In genomic region chr4:689498-690122, GRCh38 we compare ENCODE assay signal across 12 cellular contexts. TPM values are rescaled to one million over a fixed set of nuclear protein-coding genes. Genes with fewer than 3 reads are reported as not detected.
DNase-seq lines count a peak whose midpoint lies in the region; ATAC-seq and TF ChIP-seq lines count a peak whose summit lies in the region.
"Had no signal": no experiment of that assay in that cellular context is flagged by ENCODE, and none has a peak within 500 bp of the region (broad histone marks: within the 10 kb centered on the region; RNA-seq: fewer than 3 reads in every experiment).

No MANE protein-coding gene starts in this region.

- intact Hi-C loops in right cardiac atrium (cut with DNase I), result no loop called here

- no peak overlapping the region for H3K27ac Mint-ChIP-seq in WTC11
- peak overlapping the region; percentile 33 for H3K27ac Mint-ChIP-seq in progenitor cell of endocrine pancreas
- H3K27ac Mint-ChIP-seq: T-helper 1 cell treated with Interleukin-12 subunit alpha and Interleukin-12 subunit beta and Interleukin-4 antibody, amounts not matched to agents 30 μg/mL and 1 μg/mL, for 36 hours had no signal

- H3K27ac ChIP-seq in right cardiac atrium (ENCODE audit: low read length), result peak overlapping the region; percentile 54
- no peak overlapping the region for H3K27ac ChIP-seq in effector memory CD4-positive, alpha-beta T cell (ENCODE audit: insufficient read depth, low read length, poor library complexity, severe bottlenecking)
- H3K27ac ChIP-seq: KMS-11 had no signal

- TF ChIP-seq CTCF in AG10803 (conservative IDR thresholded peaks at IDR 0.05; ENCODE audit: low read length), result 0 out of 2 replicates have a peak, but pooled peaks have one; percentile 11
- TF ChIP-seq CTCF in WTC11 (IDR thresholded peaks at IDR 0.05), result no peak
- TF ChIP-seq CTCF in progenitor cell of endocrine pancreas (IDR thresholded peaks at IDR 0.05; ENCODE audit: unreplicated experiment), result peak; percentile 17

- H3K4me1 Mint-ChIP-seq in WTC11, result peaks cover 30% of the 10 kb centered on the region
- peaks cover 2% of the 10 kb centered on the region for H3K4me1 Mint-ChIP-seq in progenitor cell of endocrine pancreas (ENCODE audit: low read depth)

- H3K9me3 Mint-ChIP-seq in WTC11 (peaks cover 4% of the 10 kb centered on the region), progenitor cell of endocrine pancreas (ENCODE audit: low read depth) (peaks cover 2% of the 10 kb centered on the region)
- H3K9me3 Mint-ChIP-seq: T-helper 1 cell treated with Interleukin-12 subunit alpha and Interleukin-12 subunit beta and Interleukin-4 antibody, amounts not matched to agents 30 μg/mL and 1 μg/mL, for 36 hours had no signal

- 78% methylated on average over 11 of the region's 11 CpGs for WGBS in right cardiac atrium

- H3K27me3 Mint-ChIP-seq in WTC11 (ENCODE audit: low read depth) (peaks cover 5% of the 10 kb centered on the region), progenitor cell of endocrine pancreas (no peaks in the 10 kb centered on the region)

- H3K27me3 ChIP-seq in right cardiac atrium (ENCODE audit: control insufficient read depth, insufficient read depth), result no peaks in the 10 kb centered on the region
- no peaks in the 10 kb centered on the region for H3K27me3 ChIP-seq in effector memory CD4-positive, alpha-beta T cell (replicated peaks; ENCODE audit: control insufficient read depth, insufficient read depth, low read length, poor library complexity, severe bottlenecking)
- H3K27me3 ChIP-seq: BE2C had no signal

- CTCF ChIA-PET in WTC11 (lab: Charles Lee), result interaction anchor here (0.6 kb wide), 1 partner anchor 320 kb away, joined by 3 read pairs; no protein-coding TSS in a partner anchor

- H3K4me3 ChIP-seq in AG10803 (ENCODE audit: low read length) (peak overlapping the region; percentile 52), right cardiac atrium (ENCODE audit: low read length) (peak overlapping the region; percentile 47)
- H3K4me3 ChIP-seq in effector memory CD4-positive, alpha-beta T cell (ENCODE audit: insufficient read depth, low read depth, low read length, poor library complexity, severe bottlenecking), result no peak overlapping the region

- no peaks in the 10 kb centered on the region for H3K9me3 ChIP-seq in right cardiac atrium (ENCODE audit: control insufficient read depth, low read length)
- H3K9me3 ChIP-seq in effector memory CD4-positive, alpha-beta T cell (ENCODE audit: control insufficient read depth, low read length), result no peaks in the 10 kb centered on the region
- H3K9me3 ChIP-seq: BE2C had no signal

- no peaks in the 10 kb centered on the region for H3K36me3 ChIP-seq in effector memory CD4-positive, alpha-beta T cell (ENCODE audit: control insufficient read depth, insufficient read depth, low read length)
- H3K36me3 ChIP-seq: BE2C had no signal

- DNase-seq in AG10803 (ENCODE audit: low read depth) (no peak), WTC11 (ENCODE audit: low spot score) (no peak), right cardiac atrium (no peak), progenitor cell of endocrine pancreas (ENCODE audit: low spot score, unreplicated experiment) (no peak), NCI-H1694 (lab: John Stamatoyannopoulos, UW) (no peak), NCI-H2171 (lab: John Stamatoyannopoulos, UW) (no peak)
- no peak for DNase-seq in stimulated activated CD4-positive, alpha-beta T cell treated with anti-CD3 and anti-CD28 coated beads, Interleukin-2, amount 100 ng/mL, for 24 hours
- no peak for DNase-seq in effector memory CD4-positive, alpha-beta T cell
- DNase-seq: BE2C, NCI-H526 had no signal

- ATAC-seq in WTC11, result peak; percentile 17
- no peak for ATAC-seq in right cardiac atrium

- H3K4me3 Mint-ChIP-seq in WTC11 (peak overlapping the region; percentile 56), progenitor cell of endocrine pancreas (ENCODE audit: low read depth) (peak overlapping the region; percentile 40)
- H3K4me3 Mint-ChIP-seq: T-helper 1 cell treated with Interleukin-12 subunit alpha and Interleukin-12 subunit beta and Interleukin-4 antibody, amounts not matched to agents 30 μg/mL and 1 μg/mL, for 36 hours had no signal

- POLR2A ChIA-PET in WTC11 (lab: Charles Lee), result no interaction called here

- H3K4me1 ChIP-seq in right cardiac atrium (ENCODE audit: control insufficient read depth, insufficient read depth, low read length), result peaks cover 9% of the 10 kb centered on the region
- no peaks in the 10 kb centered on the region for H3K4me1 ChIP-seq in effector memory CD4-positive, alpha-beta T cell (ENCODE audit: control insufficient read depth, insufficient read depth, low read length, poor library complexity, severe bottlenecking)
- H3K4me1 ChIP-seq: BE2C had no signal

- H3K36me3 Mint-ChIP-seq in WTC11 (no peaks in the 10 kb centered on the region), progenitor cell of endocrine pancreas (ENCODE audit: insufficient read depth) (no peaks in the 10 kb centered on the region)

TF ChIP-seq in WTC11, 78 proteins besides CTCF, POLR2A, EP300 and RAD21 (continues in another document):
- TF ChIP-seq E2F4 (CRISPR knock-in tag; IDR thresholded peaks at IDR 0.05; ENCODE audit: borderline replicate concordance, low read depth) (no peak), TEAD1 (CRISPR knock-in tag; IDR thresholded peaks at IDR 0.05) (no peak), ZNF232 (CRISPR knock-in tag; IDR thresholded peaks at IDR 0.05) (no peak), AFF4 (CRISPR knock-in tag; IDR thresholded peaks at IDR 0.05; ENCODE audit: borderline replicate concordance) (0 out of 2 replicates have a peak, but pooled peaks have one; percentile 39), ATF2 (CRISPR knock-in tag; IDR thresholded peaks at IDR 0.05; ENCODE audit: borderline replicate concordance, low read depth) (no peak), PRRX2 (CRISPR knock-in tag; IDR thresholded peaks at IDR 0.05) (no peak), MAX (CRISPR knock-in tag; IDR thresholded peaks at IDR 0.05) (peak; percentile 19; the same call in 1 of the 2 replicates)

RNA-seq across cellular contexts. Expression of gene SLC49A3, which starts 0.7 kb away (rescaled TPM):
- total RNA-seq in WTC11 (2021) (5.8 to 6.8 TPM (median 6.7 TPM) in 3 replicates), right cardiac atrium (10 to 100 TPM; 13.7 to 19.5 (median 16.9) TPM), progenitor cell of endocrine pancreas (12.9 and 13.1 TPM in 2 replicates)
- polyA plus RNA-seq in right cardiac atrium, result 10.6 TPM

RNA-seq across cellular contexts. Expression of gene MYL5, which starts 15.3 kb away (rescaled TPM):
- total RNA-seq in WTC11 (2021) (12.1 to 22.2 TPM (median 14.8 TPM) in 3 replicates), right cardiac atrium (1 to 10 TPM; 4.0 to 6.0 (median 4.7) TPM), progenitor cell of endocrine pancreas (22.6 and 23.7 TPM in 2 replicates)
- polyA plus RNA-seq in right cardiac atrium, result 3.8 TPM

RNA-seq across cellular contexts. Expression of gene ATP5ME, which starts 15.5 kb away (rescaled TPM):
- total RNA-seq in WTC11 (2021) (458 to 478 TPM (median 468 TPM) in 3 replicates), right cardiac atrium (100 to 1,000 TPM; 689 to 911 (median 734) TPM), progenitor cell of endocrine pancreas (235 and 236 TPM in 2 replicates)
- 1,352 TPM for polyA plus RNA-seq in right cardiac atrium

RNA-seq across cellular contexts. Expression of gene PCGF3, which starts 16.0 kb away (rescaled TPM):
- total RNA-seq in WTC11 (2021) (59.2 to 65.7 TPM (median 62.8 TPM) in 3 replicates), right cardiac atrium (10 to 100 TPM; 25.0 to 28.6 (median 26.4) TPM), progenitor cell of endocrine pancreas (79.8 and 87.9 TPM in 2 replicates)
- polyA plus RNA-seq in right cardiac atrium, result 30.1 TPM
